Comparison of ENCODE assay signal across 1 cellular context in the genomic region with DNA sequence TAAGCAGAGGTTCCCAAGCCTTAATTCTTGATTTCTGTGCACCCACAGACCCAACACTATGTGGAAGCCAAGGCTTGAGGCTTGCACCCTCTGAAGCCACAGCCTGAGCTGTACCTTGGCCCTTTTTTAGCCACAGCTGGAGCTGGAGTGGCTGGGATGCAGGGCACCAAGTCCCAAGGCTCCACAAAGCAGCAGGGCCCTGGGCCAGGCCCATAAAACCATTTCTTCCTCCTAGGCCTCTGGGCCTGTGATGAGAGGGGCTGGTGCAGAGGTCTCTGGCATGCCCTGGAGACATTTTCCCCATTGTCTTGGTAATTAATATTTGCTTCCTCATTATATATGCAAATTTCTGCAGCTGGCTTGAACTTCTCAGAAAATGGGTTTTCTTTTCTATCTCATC.
TF ChIP-seq lines count a peak whose summit lies in the region.

No MANE protein-coding gene starts in this region.

TF ChIP-seq in HEK293, 187 proteins besides CTCF, POLR2A, EP300 and RAD21 (continued from another document):
- TF ChIP-seq, protein P1, sequence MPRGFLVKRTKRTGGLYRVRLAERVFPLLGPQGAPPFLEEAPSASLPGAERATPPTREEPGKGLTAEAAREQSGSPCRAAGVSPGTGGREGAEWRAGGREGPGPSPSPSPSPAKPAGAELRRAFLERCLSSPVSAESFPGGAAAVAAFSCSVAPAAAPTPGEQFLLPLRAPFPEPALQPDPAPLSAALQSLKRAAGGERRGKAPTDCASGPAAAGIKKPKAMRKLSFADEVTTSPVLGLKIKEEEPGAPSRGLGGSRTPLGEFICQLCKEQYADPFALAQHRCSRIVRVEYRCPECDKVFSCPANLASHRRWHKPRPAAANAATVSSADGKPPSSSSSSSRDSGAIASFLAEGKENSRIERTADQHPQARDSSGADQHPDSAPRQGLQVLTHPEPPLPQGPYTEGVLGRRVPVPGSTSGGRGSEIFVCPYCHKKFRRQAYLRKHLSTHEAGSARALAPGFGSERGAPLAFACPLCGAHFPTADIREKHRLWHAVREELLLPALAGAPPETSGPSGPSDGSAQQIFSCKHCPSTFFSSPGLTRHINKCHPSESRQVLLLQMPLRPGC (tag by site-specific recombination; IDR thresholded peaks at IDR 0.05) = no peak
- TF ChIP-seq ZNF48 (tag by site-specific recombination; IDR thresholded peaks at IDR 0.05) (no peak), TCF7L2 (IDR thresholded peaks at IDR 0.05; ENCODE audit: borderline replicate concordance, low read depth, low read length) (no peak), ZNF555 (tag by site-specific recombination; conservative IDR thresholded peaks at IDR 0.05) (no peak), ZFP3 (tag by site-specific recombination; IDR thresholded peaks at IDR 0.05; ENCODE audit: low read depth) (no peak), ZBTB7A (tag by site-specific recombination; IDR thresholded peaks at IDR 0.05; ENCODE audit: low read depth) (no peak), ZNF211 (tag by site-specific recombination; IDR thresholded peaks at IDR 0.05; ENCODE audit: low read depth) (no peak)
- TF ChIP-seq, protein P2, sequence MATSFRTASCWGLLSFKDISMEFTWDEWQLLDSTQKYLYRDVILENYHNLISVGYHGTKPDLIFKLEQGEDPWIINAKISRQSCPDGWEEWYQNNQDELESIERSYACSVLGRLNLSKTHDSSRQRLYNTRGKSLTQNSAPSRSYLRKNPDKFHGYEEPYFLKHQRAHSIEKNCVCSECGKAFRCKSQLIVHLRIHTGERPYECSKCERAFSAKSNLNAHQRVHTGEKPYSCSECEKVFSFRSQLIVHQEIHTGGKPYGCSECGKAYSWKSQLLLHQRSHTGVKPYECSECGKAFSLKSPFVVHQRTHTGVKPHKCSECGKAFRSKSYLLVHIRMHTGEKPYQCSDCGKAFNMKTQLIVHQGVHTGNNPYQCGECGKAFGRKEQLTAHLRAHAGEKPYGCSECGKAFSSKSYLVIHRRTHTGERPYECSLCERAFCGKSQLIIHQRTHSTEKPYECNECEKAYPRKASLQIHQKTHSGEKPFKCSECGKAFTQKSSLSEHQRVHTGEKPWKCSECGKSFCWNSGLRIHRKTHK (tag by site-specific recombination; IDR thresholded peaks at IDR 0.05) = no peak
